Comparison of ENCODE assay signal across 1 cellular context in genomic region chr5:163478126-163478981, GRCh38.
TF ChIP-seq lines count a peak whose summit lies in the region.

No MANE protein-coding gene starts in this region.

TF ChIP-seq in IMR-90, 13 proteins besides CTCF, POLR2A, EP300 and RAD21:
- TF ChIP-seq MAFK (IDR thresholded peaks at IDR 0.05; ENCODE audit: low read depth, low read length) (no peak), ELK1 (IDR thresholded peaks at IDR 0.05; ENCODE audit: borderline replicate concordance, low read depth, low read length) (no peak), RCOR1 (IDR thresholded peaks at IDR 0.05; ENCODE audit: insufficient replicate concordance, low read length) (no peak), BHLHE40 (IDR thresholded peaks at IDR 0.05; ENCODE audit: low read depth, low read length) (no peak), MXI1 (IDR thresholded peaks at IDR 0.05; ENCODE audit: borderline replicate concordance, low read depth, low read length) (no peak), FOS (IDR thresholded peaks at IDR 0.05; ENCODE audit: low read depth, low read length) (no peak), CHD1 (IDR thresholded peaks at IDR 0.05; ENCODE audit: low read depth, low read length) (no peak), NFE2L2 (IDR thresholded peaks at IDR 0.05; ENCODE audit: low read depth, low read length) (no peak), RFX5 (IDR thresholded peaks at IDR 0.05; ENCODE audit: low read depth, low read length) (no peak)
